In genomic region chr22:50190182-50190951, GRCh38 we compare ENCODE assay signal across 8 cellular contexts. TPM values are rescaled to one million over a fixed set of nuclear protein-coding genes. Genes with fewer than 3 reads are reported as not detected.
DNase-seq lines count a peak whose midpoint lies in the region; ATAC-seq, FAIRE-seq and TF ChIP-seq lines count a peak whose summit lies in the region.

No MANE protein-coding gene starts in this region.

- no peaks in the 10 kb centered on the region for H3K9me3 Mint-ChIP-seq in stimulated activated naive B cell treated with anti-CD40 and anti-IgM and Interleukin-4, amounts not matched to agents 10 μg/mL and 1 μg/mL and 100 μg/mL, for 72 hours

- H3K4me1 ChIP-seq in HEK293 (ENCODE audit: control insufficient read depth, insufficient read depth, low read length) (peaks cover 30% of the 10 kb centered on the region), endothelial cell of umbilical vein (ENCODE audit: control insufficient read depth, extremely low read depth, insufficient read depth, low read length) (peaks cover 27% of the 10 kb centered on the region), mucosa of stomach (ENCODE audit: control insufficient read depth, insufficient read depth, low read length) (peaks cover 61% of the 10 kb centered on the region)

- H3K4me1 Mint-ChIP-seq in stimulated activated naive B cell treated with anti-CD40 and anti-IgM and Interleukin-4, amounts not matched to agents 10 μg/mL and 1 μg/mL and 100 μg/mL, for 72 hours, result peaks cover 45 to 87% of the 10 kb centered on the region in 2 donors

- peak overlapping the region; percentile 64 for H3K4me2 ChIP-seq in endothelial cell of umbilical vein (ENCODE audit: insufficient read depth, low read length)

- H3K27ac Mint-ChIP-seq in stimulated activated naive B cell treated with anti-CD40 and anti-IgM and Interleukin-4, amounts not matched to agents 10 μg/mL and 1 μg/mL and 100 μg/mL, for 72 hours, result peak overlapping the region; percentile 100

- H3K36me3 Mint-ChIP-seq in stimulated activated naive B cell treated with anti-CD40 and anti-IgM and Interleukin-4, amounts not matched to agents 10 μg/mL and 1 μg/mL and 100 μg/mL, for 72 hours, result peaks cover 23 to 43% of the 10 kb centered on the region in 2 donors

- H3K4me3 ChIP-seq in HEK293 (ENCODE audit: low read depth, low read length) (peak overlapping the region; percentile 37), endothelial cell of umbilical vein (replicated peaks in 1 of 3; ENCODE audit: insufficient read depth in 1 of 3, low read depth in 1 of 3, low read length in 3 of 3) (peak overlapping the region in 1 of 3 experiments; percentile 20), mucosa of stomach (ENCODE audit: low read length) (peak overlapping the region; percentile 61)

- no peaks in the 10 kb centered on the region for H4K20me1 ChIP-seq in endothelial cell of umbilical vein (replicated peaks; ENCODE audit: control insufficient read depth, extremely low read depth, insufficient read depth, low read length)

- peak; percentile 57 to 58 for ATAC-seq in stimulated activated naive B cell treated with anti-CD40 and anti-IgM and Interleukin-4, amounts not matched to agents 10 μg/mL and 1 μg/mL and 100 μg/mL, for 72 hours (replicated peaks)

- H3K9me3 ChIP-seq in HEK293 (ENCODE audit: control insufficient read depth, insufficient read depth, low read depth, low read length) (no peaks in the 10 kb centered on the region), endothelial cell of umbilical vein (replicated peaks; ENCODE audit: control insufficient read depth, insufficient read depth, low read length) (no peaks in the 10 kb centered on the region), mucosa of stomach (ENCODE audit: control insufficient read depth, low read length) (no peaks in the 10 kb centered on the region)

- POLR2A ChIA-PET in HEK293 (lab: Yijun Ruan, JAX), result interaction anchor here (0.6 to 1.5 kb wide), 5 partner anchors 10 to 228 kb away, joined by 3 to 8 read pairs (median 4); partner anchors contain the start of gene PANX2
- POLR2A ChIA-PET in endothelial cell of umbilical vein (lab: Charles Lee), result interaction anchor here (0.7 kb wide), 1 partner anchor 41 kb away, joined by 3 read pairs; no protein-coding TSS in a partner anchor

- H3K27me3 ChIP-seq in endothelial cell of umbilical vein (ENCODE audit: control insufficient read depth in 2 of 2, insufficient read depth in 2 of 2, low read length in 2 of 2), result no peaks in the 10 kb centered on the region
- no peaks in the 10 kb centered on the region for H3K27me3 ChIP-seq in mucosa of stomach (ENCODE audit: control insufficient read depth, insufficient read depth, low read length)

- no peak overlapping the region for H2AFZ ChIP-seq in endothelial cell of umbilical vein (ENCODE audit: low read depth, low read length)

- BruUV-seq in endothelial cell of umbilical vein (replicated peaks; lab: Mats Ljungman, UMichigan), result no TSS peak

- peak; percentile 63 for TF ChIP-seq CTCF in GM10266 (IDR thresholded peaks at IDR 0.05; ENCODE audit: control insufficient read depth, insufficient read depth, low read depth, missing control alignments)
- peak; percentile 71 for TF ChIP-seq CTCF in HEK293 (tag by site-specific recombination; IDR thresholded peaks at IDR 0.05)
- peak; percentile 21 to 48 for TF ChIP-seq CTCF in endothelial cell of umbilical vein (IDR thresholded peaks at IDR 0.05; ENCODE audit: extremely low read depth in 1 of 2, insufficient read depth in 1 of 2, low read depth in 1 of 2, low read length in 2 of 2)

- H3K36me3 ChIP-seq in HEK293 (ENCODE audit: control insufficient read depth in 2 of 2, insufficient read depth in 1 of 2, low read length in 2 of 2) (peaks cover 6 to 54% of the 10 kb centered on the region in 2 experiments; a peak in 2 of 3 replicates), endothelial cell of umbilical vein (ENCODE audit: control insufficient read depth in 2 of 2, extremely low read depth in 1 of 2, insufficient read depth in 2 of 2, low read length in 2 of 2) (peaks cover 8% of the 10 kb centered on the region in 2 experiments), mucosa of stomach (ENCODE audit: control insufficient read depth, insufficient read depth, low read length) (peaks cover 8% of the 10 kb centered on the region)

- peaks cover 71% of the 10 kb centered on the region for H3K79me2 ChIP-seq in endothelial cell of umbilical vein (ENCODE audit: control insufficient read depth, insufficient read depth, low read length)

- dilution Hi-C loops in endothelial cell of umbilical vein (cut with MboI; ENCODE audit: extremely low pct_ligation_motif_present, low sequenced_read_pairs), result no loop called here

- H3K27me3 Mint-ChIP-seq in stimulated activated naive B cell treated with anti-CD40 and anti-IgM and Interleukin-4, amounts not matched to agents 10 μg/mL and 1 μg/mL and 100 μg/mL, for 72 hours, result no peaks in the 10 kb centered on the region

- CTCF ChIA-PET in HEK293 (lab: Yijun Ruan, JAX), result interaction anchor here (0.5 to 2.5 kb wide), 6 partner anchors 9 to 163 kb away, joined by 3 to 10 read pairs (median 4); no protein-coding TSS in a partner anchor
- CTCF ChIA-PET in endothelial cell of umbilical vein (lab: Charles Lee), result interaction anchor here (0.7 to 2.2 kb wide), 7 partner anchors 9 to 423 kb away, joined by 3 to 19 read pairs (median 3); no protein-coding TSS in a partner anchor

- peak overlapping the region; percentile 90 to 92 for H3K4me3 Mint-ChIP-seq in stimulated activated naive B cell treated with anti-CD40 and anti-IgM and Interleukin-4, amounts not matched to agents 10 μg/mL and 1 μg/mL and 100 μg/mL, for 72 hours

- no peak for TF ChIP-seq POLR2A in endothelial cell of umbilical vein (IDR thresholded peaks at IDR 0.05; ENCODE audit: low read depth, low read length)

- H3K27ac ChIP-seq in HEK293 (ENCODE audit: extremely low read depth, low read depth, low read length) (peak overlapping the region; percentile 45; the same call in 1 of the 2 replicates), endothelial cell of umbilical vein (ENCODE audit: insufficient read depth, low read depth, low read length) (peak overlapping the region; percentile 19)

- DNase-seq in GM10266 (ENCODE audit: extremely low spot score) (peak; percentile 89), NCI-H2171 (lab: John Stamatoyannopoulos, UW) (peak; percentile 46), endothelial cell of umbilical vein (ENCODE audit: low read depth, low spot score) (peak; percentile 46), NCI-H2081 treated with DMSO at 0.1 percent for 48 hours (lab: John Stamatoyannopoulos, UW) (no peak)
- DNase-seq in activated CD8-positive, alpha-beta memory T cell treated with anti-CD3 and anti-CD28 coated beads for 1 hour (ENCODE audit: extremely low read depth in 1 of 2, low read depth in 1 of 2), result peak; percentile 65 to 66
- DNase-seq in stimulated activated naive B cell treated with anti-CD40 and anti-IgM and Interleukin-4, amounts not matched to agents 10 μg/mL and 1 μg/mL and 100 μg/mL, for 72 hours, result peak; percentile 91

- intact Hi-C loops in endothelial cell of umbilical vein (cut with micrococcal nuclease), result loop anchor here (5.0 kb wide), 1 partner anchor 78 kb away; no protein-coding TSS in a partner anchor

- peak; percentile 76 for FAIRE-seq in endothelial cell of umbilical vein (lab: Jason Lieb, UNC)

- no peaks in the 10 kb centered on the region for H3K9me1 ChIP-seq in endothelial cell of umbilical vein (replicated peaks; ENCODE audit: control insufficient read depth, extremely low read depth, insufficient read depth, low read length)

- H3K9ac ChIP-seq in endothelial cell of umbilical vein (replicated peaks; ENCODE audit: extremely low read depth, insufficient read depth, low read length), result peak overlapping the region; percentile 30
- H3K9ac ChIP-seq in mucosa of stomach (ENCODE audit: low read length), result peak overlapping the region; percentile 82

RNA-seq across cellular contexts. Expression of gene TRABD, which starts 4.7 kb away (rescaled TPM):
- 46.8 and 48.9 TPM in 2 replicates for total RNA-seq in endothelial cell of umbilical vein
- polyA plus RNA-seq in endothelial cell of umbilical vein, result 48.4 and 58.2 TPM in 2 replicates
- 30.5 and 40.0 TPM in 2 replicates for polyA plus RNA-seq in endothelial cell of umbilical vein (2011; cell fraction: cytosol; rRNA removed)
- polyA plus RNA-seq in endothelial cell of umbilical vein (2011; cell fraction: nucleus; rRNA removed), result 153 and 173 TPM in 2 replicates
- polyA plus RNA-seq in endothelial cell of umbilical vein (2012), result 33.6 and 37.7 TPM in 2 replicates
- polyA minus RNA-seq in endothelial cell of umbilical vein, result 18.8 and 26.1 TPM in 2 replicates
- 23.2 TPM for polyA minus RNA-seq in endothelial cell of umbilical vein (2011; cell fraction: cytosol; rRNA and poly(A)+ RNA removed)
- 18.4 and 27.3 TPM in 2 replicates for polyA minus RNA-seq in endothelial cell of umbilical vein (2011; cell fraction: nucleus; rRNA and poly(A)+ RNA removed)

RNA-seq across cellular contexts. Expression of gene SELENOO, which starts 10.4 kb away (rescaled TPM):
- 24.1 and 28.0 TPM in 2 replicates for total RNA-seq in endothelial cell of umbilical vein
- 37.5 and 45.8 TPM in 2 replicates for polyA plus RNA-seq in endothelial cell of umbilical vein
- 17.7 and 23.1 TPM in 2 replicates for polyA plus RNA-seq in endothelial cell of umbilical vein (2011; cell fraction: cytosol; rRNA removed)
- polyA plus RNA-seq in endothelial cell of umbilical vein (2011; cell fraction: nucleus; rRNA removed), result 82.2 and 94.2 TPM in 2 replicates
- 13.8 and 16.8 TPM in 2 replicates for polyA plus RNA-seq in endothelial cell of umbilical vein (2012)
- 11.1 and 16.1 TPM in 2 replicates for polyA minus RNA-seq in endothelial cell of umbilical vein
- polyA minus RNA-seq in endothelial cell of umbilical vein (2011; cell fraction: cytosol; rRNA and poly(A)+ RNA removed), result 9.7 TPM
- polyA minus RNA-seq in endothelial cell of umbilical vein (2011; cell fraction: nucleus; rRNA and poly(A)+ RNA removed), result 11.9 and 16.8 TPM in 2 replicates

RNA-seq across cellular contexts. Expression of gene PANX2, which starts 19.8 kb away (rescaled TPM):
- 5.1 and 5.2 TPM in 2 replicates for total RNA-seq in endothelial cell of umbilical vein
- 2.5 and 3.1 TPM in 2 replicates for polyA plus RNA-seq in endothelial cell of umbilical vein
- 1.2 and 2.2 TPM in 2 replicates for polyA plus RNA-seq in endothelial cell of umbilical vein (2011; cell fraction: cytosol; rRNA removed)
- polyA plus RNA-seq in endothelial cell of umbilical vein (2011; cell fraction: nucleus; rRNA removed), result 4.7 and 4.9 TPM in 2 replicates
- 3.2 and 3.4 TPM in 2 replicates for polyA plus RNA-seq in endothelial cell of umbilical vein (2012)
- 1.1 and 1.6 TPM in 2 replicates for polyA minus RNA-seq in endothelial cell of umbilical vein
- 1.3 TPM for polyA minus RNA-seq in endothelial cell of umbilical vein (2011; cell fraction: cytosol; rRNA and poly(A)+ RNA removed)
- polyA minus RNA-seq in endothelial cell of umbilical vein (2011; cell fraction: nucleus; rRNA and poly(A)+ RNA removed), result 1.1 and 2.5 TPM in 2 replicates

RNA-seq across cellular contexts. Expression of gene TUBGCP6, which starts 54.5 kb away (rescaled TPM):
- total RNA-seq in endothelial cell of umbilical vein, result 41.5 and 45.3 TPM in 2 replicates
- polyA plus RNA-seq in endothelial cell of umbilical vein, result 33.1 and 42.7 TPM in 2 replicates
- 7.6 and 13.4 TPM in 2 replicates for polyA plus RNA-seq in endothelial cell of umbilical vein (2011; cell fraction: cytosol; rRNA removed)
- polyA plus RNA-seq in endothelial cell of umbilical vein (2011; cell fraction: nucleus; rRNA removed), result 261 and 282 TPM in 2 replicates
- 19.7 and 24.2 TPM in 2 replicates for polyA plus RNA-seq in endothelial cell of umbilical vein (2012)
- polyA minus RNA-seq in endothelial cell of umbilical vein, result 23.3 and 25.1 TPM in 2 replicates
- polyA minus RNA-seq in endothelial cell of umbilical vein (2011; cell fraction: cytosol; rRNA and poly(A)+ RNA removed), result 5.6 TPM
- polyA minus RNA-seq in endothelial cell of umbilical vein (2011; cell fraction: nucleus; rRNA and poly(A)+ RNA removed), result 38.8 and 57.6 TPM in 2 replicates
